Comparison of ENCODE assay signal across 1 cellular context in genomic region chr10:131885391-131886165, GRCh38.
TF ChIP-seq lines count a peak whose summit lies in the region.

No MANE protein-coding gene starts in this region.

TF ChIP-seq in HepG2, 621 proteins besides CTCF, POLR2A, EP300 and RAD21 (continued from another document and continues in another):
- TF ChIP-seq AHDC1 (CRISPR knock-in tag; IDR thresholded peaks at IDR 0.05; ENCODE audit: borderline replicate concordance), result no peak
- TF ChIP-seq SP140L (CRISPR knock-in tag; IDR thresholded peaks at IDR 0.05; ENCODE audit: borderline replicate concordance), result no peak
- TF ChIP-seq NFIC (IDR thresholded peaks at IDR 0.05; ENCODE audit: low read length), result no peak
- no peak for TF ChIP-seq PRDM10 (CRISPR knock-in tag; IDR thresholded peaks at IDR 0.05; ENCODE audit: low read depth)
- TF ChIP-seq, protein P1, sequence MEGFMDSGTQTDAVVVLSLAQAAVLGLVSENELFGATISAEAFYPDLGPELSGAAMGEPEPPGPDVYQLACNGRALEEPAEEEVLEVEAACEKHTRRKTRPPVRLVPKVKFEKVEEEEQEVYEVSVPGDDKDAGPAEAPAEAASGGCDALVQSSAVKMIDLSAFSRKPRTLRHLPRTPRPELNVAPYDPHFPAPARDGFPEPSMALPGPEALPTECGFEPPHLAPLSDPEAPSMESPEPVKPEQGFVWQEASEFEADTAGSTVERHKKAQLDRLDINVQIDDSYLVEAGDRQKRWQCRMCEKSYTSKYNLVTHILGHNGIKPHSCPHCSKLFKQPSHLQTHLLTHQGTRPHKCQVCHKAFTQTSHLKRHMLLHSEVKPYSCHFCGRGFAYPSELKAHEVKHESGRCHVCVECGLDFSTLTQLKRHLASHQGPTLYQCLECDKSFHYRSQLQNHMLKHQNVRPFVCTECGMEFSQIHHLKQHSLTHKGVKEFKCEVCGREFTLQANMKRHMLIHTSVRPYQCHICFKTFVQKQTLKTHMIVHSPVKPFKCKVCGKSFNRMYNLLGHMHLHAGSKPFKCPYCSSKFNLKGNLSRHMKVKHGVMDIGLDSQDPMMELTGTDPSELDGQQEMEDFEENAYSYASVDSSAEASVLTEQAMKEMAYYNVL (CRISPR knock-in tag; IDR thresholded peaks at IDR 0.05; ENCODE audit: borderline replicate concordance), result 0 out of 2 replicates have a peak, but pooled peaks have one; percentile 30
- no peak for TF ChIP-seq JUN (CRISPR knock-in tag; IDR thresholded peaks at IDR 0.05)
- TF ChIP-seq FOXO1 (CRISPR knock-in tag; IDR thresholded peaks at IDR 0.05), result no peak
- TF ChIP-seq BRD4 (CRISPR knock-in tag; IDR thresholded peaks at IDR 0.05), result no peak
- no peak for TF ChIP-seq CHCHD3 (CRISPR knock-in tag; IDR thresholded peaks at IDR 0.05)
- TF ChIP-seq ZNF513 (CRISPR knock-in tag; conservative IDR thresholded peaks at IDR 0.05), result no peak
- TF ChIP-seq, protein P2, sequence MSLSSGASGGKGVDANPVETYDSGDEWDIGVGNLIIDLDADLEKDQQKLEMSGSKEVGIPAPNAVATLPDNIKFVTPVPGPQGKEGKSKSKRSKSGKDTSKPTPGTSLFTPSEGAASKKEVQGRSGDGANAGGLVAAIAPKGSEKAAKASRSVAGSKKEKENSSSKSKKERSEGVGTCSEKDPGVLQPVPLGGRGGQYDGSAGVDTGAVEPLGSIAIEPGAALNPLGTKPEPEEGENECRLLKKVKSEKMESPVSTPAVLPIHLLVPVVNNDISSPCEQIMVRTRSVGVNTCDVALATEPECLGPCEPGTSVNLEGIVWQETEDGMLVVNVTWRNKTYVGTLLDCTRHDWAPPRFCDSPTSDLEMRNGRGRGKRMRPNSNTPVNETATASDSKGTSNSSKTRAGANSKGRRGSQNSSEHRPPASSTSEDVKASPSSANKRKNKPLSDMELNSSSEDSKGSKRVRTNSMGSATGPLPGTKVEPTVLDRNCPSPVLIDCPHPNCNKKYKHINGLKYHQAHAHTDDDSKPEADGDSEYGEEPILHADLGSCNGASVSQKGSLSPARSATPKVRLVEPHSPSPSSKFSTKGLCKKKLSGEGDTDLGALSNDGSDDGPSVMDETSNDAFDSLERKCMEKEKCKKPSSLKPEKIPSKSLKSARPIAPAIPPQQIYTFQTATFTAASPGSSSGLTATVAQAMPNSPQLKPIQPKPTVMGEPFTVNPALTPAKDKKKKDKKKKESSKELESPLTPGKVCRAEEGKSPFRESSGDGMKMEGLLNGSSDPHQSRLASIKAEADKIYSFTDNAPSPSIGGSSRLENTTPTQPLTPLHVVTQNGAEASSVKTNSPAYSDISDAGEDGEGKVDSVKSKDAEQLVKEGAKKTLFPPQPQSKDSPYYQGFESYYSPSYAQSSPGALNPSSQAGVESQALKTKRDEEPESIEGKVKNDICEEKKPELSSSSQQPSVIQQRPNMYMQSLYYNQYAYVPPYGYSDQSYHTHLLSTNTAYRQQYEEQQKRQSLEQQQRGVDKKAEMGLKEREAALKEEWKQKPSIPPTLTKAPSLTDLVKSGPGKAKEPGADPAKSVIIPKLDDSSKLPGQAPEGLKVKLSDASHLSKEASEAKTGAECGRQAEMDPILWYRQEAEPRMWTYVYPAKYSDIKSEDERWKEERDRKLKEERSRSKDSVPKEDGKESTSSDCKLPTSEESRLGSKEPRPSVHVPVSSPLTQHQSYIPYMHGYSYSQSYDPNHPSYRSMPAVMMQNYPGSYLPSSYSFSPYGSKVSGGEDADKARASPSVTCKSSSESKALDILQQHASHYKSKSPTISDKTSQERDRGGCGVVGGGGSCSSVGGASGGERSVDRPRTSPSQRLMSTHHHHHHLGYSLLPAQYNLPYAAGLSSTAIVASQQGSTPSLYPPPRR (CRISPR knock-in tag; IDR thresholded peaks at IDR 0.05; ENCODE audit: borderline replicate concordance), result 0 out of 2 replicates have a peak, but pooled peaks have one; percentile 12
- no peak for TF ChIP-seq TOPORS (CRISPR knock-in tag; IDR thresholded peaks at IDR 0.05)
- no peak for TF ChIP-seq ZNF142 (CRISPR knock-in tag; IDR thresholded peaks at IDR 0.05)
- TF ChIP-seq KMT2A (CRISPR knock-in tag; IDR thresholded peaks at IDR 0.05), result peak; percentile 58; the same call in 1 of the 2 replicates
- no peak for TF ChIP-seq SRSF4 (IDR thresholded peaks at IDR 0.05; ENCODE audit: low read depth, low read length, poor library complexity, severe bottlenecking)
- no peak for TF ChIP-seq ZNF280D (CRISPR knock-in tag; IDR thresholded peaks at IDR 0.05)
- no peak for TF ChIP-seq TBX3 (IDR thresholded peaks at IDR 0.05; ENCODE audit: borderline replicate concordance)
- TF ChIP-seq PHF5A (CRISPR knock-in tag; IDR thresholded peaks at IDR 0.05; ENCODE audit: low read depth, unreplicated experiment), result no peak
- TF ChIP-seq MIER2 (CRISPR knock-in tag; IDR thresholded peaks at IDR 0.05), result no peak
